1 cellular context compared by ENCODE assay signal in the genomic region with DNA sequence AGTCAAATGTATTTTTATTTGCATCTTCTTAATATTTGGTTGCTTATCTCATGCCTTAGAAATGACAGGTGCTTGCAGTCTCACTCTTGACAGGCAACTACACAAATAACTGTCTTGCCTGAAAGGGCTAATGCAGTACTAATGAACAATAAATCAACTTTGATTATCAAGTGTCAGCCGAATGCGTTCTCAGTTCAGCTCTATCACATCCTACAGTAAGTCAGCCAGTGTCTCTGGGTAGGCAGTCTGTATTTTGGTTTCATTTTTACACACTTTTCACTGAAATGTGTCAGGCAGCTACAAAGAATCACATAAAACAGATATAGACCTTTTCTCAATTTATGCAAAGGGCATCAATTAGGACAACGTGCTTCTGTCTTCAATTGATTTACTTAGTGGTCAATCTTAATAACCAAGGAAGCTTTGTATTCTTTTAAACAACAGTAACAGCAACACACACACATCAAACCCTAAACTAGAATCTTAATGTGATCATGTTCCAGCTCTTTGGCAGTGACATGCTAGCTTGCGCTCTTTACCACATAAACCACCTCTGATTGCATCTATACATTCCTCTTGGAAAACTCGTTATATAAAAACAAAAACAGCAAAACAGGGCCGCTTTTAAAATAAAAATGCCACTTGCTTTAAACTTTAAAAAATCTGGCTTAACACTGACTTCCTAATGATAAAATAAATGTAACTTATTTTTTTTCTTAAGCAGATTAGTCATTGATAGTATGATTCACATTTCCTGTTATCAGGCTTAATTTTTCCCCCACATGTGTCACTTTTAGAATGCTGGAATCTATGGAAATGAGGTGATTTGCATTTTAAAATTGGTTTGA.
TF ChIP-seq lines count a peak whose summit lies in the region.

No MANE protein-coding gene starts in this region.

TF ChIP-seq in H1, 55 proteins besides CTCF, POLR2A, EP300 and RAD21 (continued from another document):
- TF ChIP-seq, protein P1, sequence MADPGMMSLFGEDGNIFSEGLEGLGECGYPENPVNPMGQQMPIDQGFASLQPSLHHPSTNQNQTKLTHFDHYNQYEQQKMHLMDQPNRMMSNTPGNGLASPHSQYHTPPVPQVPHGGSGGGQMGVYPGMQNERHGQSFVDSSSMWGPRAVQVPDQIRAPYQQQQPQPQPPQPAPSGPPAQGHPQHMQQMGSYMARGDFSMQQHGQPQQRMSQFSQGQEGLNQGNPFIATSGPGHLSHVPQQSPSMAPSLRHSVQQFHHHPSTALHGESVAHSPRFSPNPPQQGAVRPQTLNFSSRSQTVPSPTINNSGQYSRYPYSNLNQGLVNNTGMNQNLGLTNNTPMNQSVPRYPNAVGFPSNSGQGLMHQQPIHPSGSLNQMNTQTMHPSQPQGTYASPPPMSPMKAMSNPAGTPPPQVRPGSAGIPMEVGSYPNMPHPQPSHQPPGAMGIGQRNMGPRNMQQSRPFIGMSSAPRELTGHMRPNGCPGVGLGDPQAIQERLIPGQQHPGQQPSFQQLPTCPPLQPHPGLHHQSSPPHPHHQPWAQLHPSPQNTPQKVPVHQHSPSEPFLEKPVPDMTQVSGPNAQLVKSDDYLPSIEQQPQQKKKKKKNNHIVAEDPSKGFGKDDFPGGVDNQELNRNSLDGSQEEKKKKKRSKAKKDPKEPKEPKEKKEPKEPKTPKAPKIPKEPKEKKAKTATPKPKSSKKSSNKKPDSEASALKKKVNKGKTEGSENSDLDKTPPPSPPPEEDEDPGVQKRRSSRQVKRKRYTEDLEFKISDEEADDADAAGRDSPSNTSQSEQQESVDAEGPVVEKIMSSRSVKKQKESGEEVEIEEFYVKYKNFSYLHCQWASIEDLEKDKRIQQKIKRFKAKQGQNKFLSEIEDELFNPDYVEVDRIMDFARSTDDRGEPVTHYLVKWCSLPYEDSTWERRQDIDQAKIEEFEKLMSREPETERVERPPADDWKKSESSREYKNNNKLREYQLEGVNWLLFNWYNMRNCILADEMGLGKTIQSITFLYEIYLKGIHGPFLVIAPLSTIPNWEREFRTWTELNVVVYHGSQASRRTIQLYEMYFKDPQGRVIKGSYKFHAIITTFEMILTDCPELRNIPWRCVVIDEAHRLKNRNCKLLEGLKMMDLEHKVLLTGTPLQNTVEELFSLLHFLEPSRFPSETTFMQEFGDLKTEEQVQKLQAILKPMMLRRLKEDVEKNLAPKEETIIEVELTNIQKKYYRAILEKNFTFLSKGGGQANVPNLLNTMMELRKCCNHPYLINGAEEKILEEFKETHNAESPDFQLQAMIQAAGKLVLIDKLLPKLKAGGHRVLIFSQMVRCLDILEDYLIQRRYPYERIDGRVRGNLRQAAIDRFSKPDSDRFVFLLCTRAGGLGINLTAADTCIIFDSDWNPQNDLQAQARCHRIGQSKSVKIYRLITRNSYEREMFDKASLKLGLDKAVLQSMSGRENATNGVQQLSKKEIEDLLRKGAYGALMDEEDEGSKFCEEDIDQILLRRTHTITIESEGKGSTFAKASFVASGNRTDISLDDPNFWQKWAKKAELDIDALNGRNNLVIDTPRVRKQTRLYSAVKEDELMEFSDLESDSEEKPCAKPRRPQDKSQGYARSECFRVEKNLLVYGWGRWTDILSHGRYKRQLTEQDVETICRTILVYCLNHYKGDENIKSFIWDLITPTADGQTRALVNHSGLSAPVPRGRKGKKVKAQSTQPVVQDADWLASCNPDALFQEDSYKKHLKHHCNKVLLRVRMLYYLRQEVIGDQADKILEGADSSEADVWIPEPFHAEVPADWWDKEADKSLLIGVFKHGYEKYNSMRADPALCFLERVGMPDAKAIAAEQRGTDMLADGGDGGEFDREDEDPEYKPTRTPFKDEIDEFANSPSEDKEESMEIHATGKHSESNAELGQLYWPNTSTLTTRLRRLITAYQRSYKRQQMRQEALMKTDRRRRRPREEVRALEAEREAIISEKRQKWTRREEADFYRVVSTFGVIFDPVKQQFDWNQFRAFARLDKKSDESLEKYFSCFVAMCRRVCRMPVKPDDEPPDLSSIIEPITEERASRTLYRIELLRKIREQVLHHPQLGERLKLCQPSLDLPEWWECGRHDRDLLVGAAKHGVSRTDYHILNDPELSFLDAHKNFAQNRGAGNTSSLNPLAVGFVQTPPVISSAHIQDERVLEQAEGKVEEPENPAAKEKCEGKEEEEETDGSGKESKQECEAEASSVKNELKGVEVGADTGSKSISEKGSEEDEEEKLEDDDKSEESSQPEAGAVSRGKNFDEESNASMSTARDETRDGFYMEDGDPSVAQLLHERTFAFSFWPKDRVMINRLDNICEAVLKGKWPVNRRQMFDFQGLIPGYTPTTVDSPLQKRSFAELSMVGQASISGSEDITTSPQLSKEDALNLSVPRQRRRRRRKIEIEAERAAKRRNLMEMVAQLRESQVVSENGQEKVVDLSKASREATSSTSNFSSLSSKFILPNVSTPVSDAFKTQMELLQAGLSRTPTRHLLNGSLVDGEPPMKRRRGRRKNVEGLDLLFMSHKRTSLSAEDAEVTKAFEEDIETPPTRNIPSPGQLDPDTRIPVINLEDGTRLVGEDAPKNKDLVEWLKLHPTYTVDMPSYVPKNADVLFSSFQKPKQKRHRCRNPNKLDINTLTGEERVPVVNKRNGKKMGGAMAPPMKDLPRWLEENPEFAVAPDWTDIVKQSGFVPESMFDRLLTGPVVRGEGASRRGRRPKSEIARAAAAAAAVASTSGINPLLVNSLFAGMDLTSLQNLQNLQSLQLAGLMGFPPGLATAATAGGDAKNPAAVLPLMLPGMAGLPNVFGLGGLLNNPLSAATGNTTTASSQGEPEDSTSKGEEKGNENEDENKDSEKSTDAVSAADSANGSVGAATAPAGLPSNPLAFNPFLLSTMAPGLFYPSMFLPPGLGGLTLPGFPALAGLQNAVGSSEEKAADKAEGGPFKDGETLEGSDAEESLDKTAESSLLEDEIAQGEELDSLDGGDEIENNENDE (IDR thresholded peaks at IDR 0.05; ENCODE audit: insufficient replicate concordance, low read length): no peak
- TF ChIP-seq BCL11A (IDR thresholded peaks at IDR 0.05; ENCODE audit: low read depth in 2 of 2, low read length in 2 of 2) (no peak), HDAC6 (IDR thresholded peaks at IDR 0.05; ENCODE audit: low read depth, low read length) (no peak)
